In genomic region chr6:145756170-145756662, GRCh38 we compare ENCODE assay signal across 11 cellular contexts. TPM values are rescaled to one million over a fixed set of nuclear protein-coding genes. Genes with fewer than 3 reads are reported as not detected.
DNase-seq lines count a peak whose midpoint lies in the region; ATAC-seq and TF ChIP-seq lines count a peak whose summit lies in the region.
"Had no signal": no experiment of that assay in that cellular context is flagged by ENCODE, and none has a peak within 500 bp of the region (broad histone marks: within the 10 kb centered on the region; RNA-seq: fewer than 3 reads in every experiment).

No MANE protein-coding gene starts in this region.

- H3K27me3 ChIP-seq in right atrium auricular region (no peaks in the 10 kb centered on the region), SJCRH30 (no peaks in the 10 kb centered on the region)
- H3K27me3 ChIP-seq: sigmoid colon had no signal

- TF ChIP-seq CTCF in right atrium auricular region (IDR thresholded peaks at IDR 0.05) (no peak), omental fat pad (IDR thresholded peaks at IDR 0.05) (no peak)

- H3K36me3 ChIP-seq in right atrium auricular region (no peaks in the 10 kb centered on the region), SJCRH30 (no peaks in the 10 kb centered on the region)
- H3K36me3 ChIP-seq: HAP-1, sigmoid colon had no signal

- H3K9me3 ChIP-seq in right atrium auricular region (no peaks in the 10 kb centered on the region), SJCRH30 (replicated peaks) (no peaks in the 10 kb centered on the region)
- H3K9me3 ChIP-seq: HAP-1, sigmoid colon had no signal

- DNase-seq in Right ventricle myocardium superior (peak; percentile 42), right atrium auricular region (ENCODE audit: low spot score) (no peak), SJCRH30 (peak; percentile 79 to 86), foreskin melanocyte (peak; percentile 95), omental fat pad (ENCODE audit: low spot score) (no peak), NCI-H2081 treated with DMSO at 0.1 percent for 48 hours (lab: John Stamatoyannopoulos, UW) (no peak), NCI-H1417 treated with DMSO at 0.1 percent for 48 hours (lab: John Stamatoyannopoulos, UW) (no peak)
- DNase-seq in activated CD8-positive, alpha-beta memory T cell treated with anti-CD3 and anti-CD28 coated beads, Interleukin-2, amount 50 U/mL, for 48 hours, result no peak
- DNase-seq: NCI-H2227 treated with DMSO at 0.1 percent for 48 hours, sigmoid colon had no signal

- ATAC-seq in Right ventricle myocardium superior (ENCODE audit: poor library complexity) (peak; percentile 55), omental fat pad (ENCODE audit: low FRiP score) (no peak)

- H3K27ac ChIP-seq in right atrium auricular region (no peak overlapping the region), SJCRH30 (no peak overlapping the region)
- H3K27ac ChIP-seq: sigmoid colon had no signal

- intact Hi-C loops in Right ventricle myocardium superior (cut with DNase I), result no loop called here

- H3K4me1 ChIP-seq in right atrium auricular region (no peaks in the 10 kb centered on the region), SJCRH30 (peaks cover 9% of the 10 kb centered on the region)

- H3K4me3 ChIP-seq in right atrium auricular region, result no peak overlapping the region
- H3K4me3 ChIP-seq in SJCRH30, result no peak overlapping the region
- H3K4me3 ChIP-seq: HAP-1, sigmoid colon had no signal

RNA-seq across cellular contexts. Expression of gene EPM2A, which starts 20.9 kb away (rescaled TPM):
- 46.5 TPM for total RNA-seq in Right ventricle myocardium superior
- 10 to 100 TPM; 24.2 to 24.7 TPM for total RNA-seq in right atrium auricular region
- 2.4 and 3.1 TPM in 2 replicates for total RNA-seq in SJCRH30 (2014; rRNA removed; shearing (Covaris generic))
- 10 to 100 TPM; 11.2 to 15.3 (median 14.1) TPM for total RNA-seq in omental fat pad

RNA-seq across cellular contexts. Expression of gene FBXO30, which starts 58.4 kb away (rescaled TPM):
- total RNA-seq in Right ventricle myocardium superior, result 12.8 TPM
- 10 to 100 TPM in 1 of 2 donors, 1 to 10 TPM in 1; 9.8 to 10.9 TPM for total RNA-seq in right atrium auricular region
- total RNA-seq in SJCRH30 (2014; rRNA removed; shearing (Covaris generic)), result 11.6 and 12.8 TPM in 2 replicates
- 10 to 100 TPM in 2 of 4 donors, 1 to 10 TPM in 2; 7.2 to 12.6 (median 10.4) TPM for total RNA-seq in omental fat pad

Comparison
In these comparisons a context has a peak if more than half of its experiments do, and no peak if none do; other contexts are left out.
1. DNase-seq: peak in Right ventricle myocardium superior (single experiment), SJCRH30 (2 of 2) and foreskin melanocyte (single experiment); none in right atrium auricular region (single experiment), omental fat pad (single experiment), NCI-H2081 treated with DMSO at 0.1 percent for 48 hours (single experiment), activated CD8-positive, alpha-beta memory T cell treated with anti-CD3 and anti-CD28 coated beads, Interleukin-2, amount 50 U/mL, for 48 hours (single experiment) and NCI-H1417 treated with DMSO at 0.1 percent for 48 hours (single experiment).